ENCODE assay signal across 8 cellular contexts in genomic region chr9:131410051-131410491, GRCh38. TPM values are rescaled to one million over a fixed set of nuclear protein-coding genes. Genes with fewer than 3 reads are reported as not detected.
A peak's percentile ranks its signal among the peaks of the same experiment; 100 is the strongest.
DNase-seq lines count a peak whose midpoint lies in the region; ATAC-seq, FAIRE-seq and TF ChIP-seq lines count a peak whose summit lies in the region.

No MANE protein-coding gene starts in this region.

- CTCF ChIA-PET in naive thymus-derived CD4-positive, alpha-beta T cell (lab: Charles Lee): interaction anchor here (1.1 to 1.7 kb wide), 2 partner anchors 24 to 60 kb away, joined by 3 to 6 read pairs; no protein-coding TSS in a partner anchor

- ATAC-seq in activated naive CD8-positive, alpha-beta T cell treated with anti-CD3 and anti-CD28 coated beads, Interleukin-2, amount 10 ng/mL, durations not matched to agents 7 days and 5 days (ENCODE audit: low read depth): peak; percentile 28
- peak; percentile 36 for ATAC-seq in naive thymus-derived CD4-positive, alpha-beta T cell

- H3K36me3 ChIP-seq in naive thymus-derived CD4-positive, alpha-beta T cell (ENCODE audit: control insufficient read depth in 2 of 3, insufficient read depth in 3 of 3, low read length in 3 of 3): peaks cover 0 to 5% (median 0%) of the 10 kb centered on the region in 3 experiments
- peaks cover 18% of the 10 kb centered on the region for H3K36me3 ChIP-seq in BE2C

- H3K4me1 ChIP-seq in naive thymus-derived CD4-positive, alpha-beta T cell (ENCODE audit: control insufficient read depth in 2 of 2, insufficient read depth in 2 of 2, low read length in 2 of 2): peaks cover 67 to 75% of the 10 kb centered on the region in 2 donors
- H3K4me1 ChIP-seq in BE2C: peaks cover 27% of the 10 kb centered on the region

- peaks cover 0 to 3% (median 0%) of the 10 kb centered on the region in 3 donors for H3K27me3 Mint-ChIP-seq in CD14-positive monocyte (ENCODE audit: low read depth in 3 of 3)
- no peaks in the 10 kb centered on the region for H3K27me3 Mint-ChIP-seq in activated naive CD8-positive, alpha-beta T cell treated with anti-CD3 and anti-CD28 coated beads, Interleukin-2, amount 10 ng/mL, durations not matched to agents 7 days and 5 days
- H3K27me3 Mint-ChIP-seq in naive thymus-derived CD4-positive, alpha-beta T cell: no peaks in the 10 kb centered on the region

- no peaks in the 10 kb centered on the region for H3K27me3 ChIP-seq in naive thymus-derived CD4-positive, alpha-beta T cell (ENCODE audit: control insufficient read depth in 2 of 2, insufficient read depth in 2 of 2, low read length in 2 of 2)
- no peaks in the 10 kb centered on the region for H3K27me3 ChIP-seq in BE2C

- H3K4me1 Mint-ChIP-seq in CD14-positive monocyte: peaks cover 63% of the 10 kb centered on the region
- H3K4me1 Mint-ChIP-seq in activated naive CD8-positive, alpha-beta T cell treated with anti-CD3 and anti-CD28 coated beads, Interleukin-2, amount 10 ng/mL, durations not matched to agents 7 days and 5 days: peaks cover 81% of the 10 kb centered on the region
- H3K4me1 Mint-ChIP-seq in naive thymus-derived CD4-positive, alpha-beta T cell: peaks cover 81 to 99% (median 89%) of the 10 kb centered on the region in 7 donors

- peak overlapping the region; percentile 28 for H3K4me3 ChIP-seq in naive thymus-derived CD4-positive, alpha-beta T cell (ENCODE audit: low read length)
- no peak overlapping the region for H3K4me3 ChIP-seq in BE2C (ENCODE audit: low read depth, low read length)

- H3K9me3 Mint-ChIP-seq in CD14-positive monocyte: peaks cover 0 to 2% (median 0%) of the 10 kb centered on the region in 7 donors
- H3K9me3 Mint-ChIP-seq in activated naive CD8-positive, alpha-beta T cell treated with anti-CD3 and anti-CD28 coated beads, Interleukin-2, amount 10 ng/mL, durations not matched to agents 7 days and 5 days: peaks cover 3% of the 10 kb centered on the region
- H3K9me3 Mint-ChIP-seq in naive thymus-derived CD4-positive, alpha-beta T cell: no peaks in the 10 kb centered on the region

- POLR2A ChIA-PET in activated naive CD8-positive, alpha-beta T cell treated with anti-CD3 and anti-CD28 coated beads, Interleukin-2, amount 10 ng/mL, durations not matched to agents 7 days and 5 days (lab: Charles Lee): interaction anchor here (1.2 to 9.3 kb wide), 2 partner anchors 9 to 13 kb away, joined by 3 to 104 read pairs; no protein-coding TSS in a partner anchor
- POLR2A ChIA-PET in naive thymus-derived CD4-positive, alpha-beta T cell (lab: Charles Lee): interaction anchor here (0.7 to 1.7 kb wide), 3 partner anchors 10 to 60 kb away, joined by 4 to 6 read pairs (median 5); no protein-coding TSS in a partner anchor

- H3K27ac Mint-ChIP-seq in CD14-positive monocyte: peak overlapping the region in 5 of 7 donors; percentile 35 to 74 (median 60)
- peak overlapping the region; percentile 87 for H3K27ac Mint-ChIP-seq in activated naive CD8-positive, alpha-beta T cell treated with anti-CD3 and anti-CD28 coated beads, Interleukin-2, amount 10 ng/mL, durations not matched to agents 7 days and 5 days
- peak overlapping the region; percentile 58 to 92 (median 86) for H3K27ac Mint-ChIP-seq in naive thymus-derived CD4-positive, alpha-beta T cell

- no peaks in the 10 kb centered on the region for H3K9me3 ChIP-seq in naive thymus-derived CD4-positive, alpha-beta T cell (ENCODE audit: control insufficient read depth in 2 of 3, low read length in 3 of 3)
- peaks cover 3% of the 10 kb centered on the region; the same call in 1 of the 2 replicates for H3K9me3 ChIP-seq in BE2C

- TF ChIP-seq CTCF in CD14-positive monocyte (IDR thresholded peaks at IDR 0.05) (no peak), BE2C (IDR thresholded peaks at IDR 0.05; ENCODE audit: low read depth, low read length) (no peak)

- DNase-seq in CD14-positive monocyte (ENCODE audit: low spot score): no peak
- DNase-seq in NCI-H1694 treated with DMSO at 0.1 percent for 48 hours (lab: John Stamatoyannopoulos, UW): peak; percentile 80
- peak; percentile 64 for DNase-seq in activated naive CD8-positive, alpha-beta T cell treated with anti-CD3 and anti-CD28 coated beads, Interleukin-2, amount 10 ng/mL, durations not matched to agents 7 days and 5 days
- peak in 6 of 9 donors; percentile 31 to 49 (median 35) for DNase-seq in naive thymus-derived CD4-positive, alpha-beta T cell
- DNase-seq in BE2C: no peak
- no peak for DNase-seq in RCC 7860 (ENCODE audit: low spot score)
- DNase-seq in dedifferentiated amniotic fluid mesenchymal stem cell (ENCODE audit: extremely low spot score): no peak
- DNase-seq in HuH-7 (ENCODE audit: low spot score): no peak

- peak overlapping the region; percentile 49 for H3K27ac ChIP-seq in naive thymus-derived CD4-positive, alpha-beta T cell (ENCODE audit: low read depth, low read length)

- H3K4me3 Mint-ChIP-seq in CD14-positive monocyte: peak overlapping the region; percentile 18 to 37
- peak overlapping the region; percentile 84 for H3K4me3 Mint-ChIP-seq in activated naive CD8-positive, alpha-beta T cell treated with anti-CD3 and anti-CD28 coated beads, Interleukin-2, amount 10 ng/mL, durations not matched to agents 7 days and 5 days
- H3K4me3 Mint-ChIP-seq in naive thymus-derived CD4-positive, alpha-beta T cell: peak overlapping the region; percentile 74 to 93 (median 86)

- no peak for FAIRE-seq in RCC 7860 (lab: Jason Lieb, UNC)

- intact Hi-C loops in CD14-positive monocyte (cut with micrococcal nuclease): no loop called here
- intact Hi-C loops in naive thymus-derived CD4-positive, alpha-beta T cell (cut with micrococcal nuclease): loop anchor here in 1 of 2 donors (1.0 kb wide), 1 partner anchor 15 kb away; no protein-coding TSS in a partner anchor

- H3K36me3 Mint-ChIP-seq in CD14-positive monocyte: peaks cover 5 to 6% of the 10 kb centered on the region in 2 donors
- peaks cover 32% of the 10 kb centered on the region for H3K36me3 Mint-ChIP-seq in activated naive CD8-positive, alpha-beta T cell treated with anti-CD3 and anti-CD28 coated beads, Interleukin-2, amount 10 ng/mL, durations not matched to agents 7 days and 5 days
- peaks cover 5 to 22% (median 6%) of the 10 kb centered on the region in 5 donors for H3K36me3 Mint-ChIP-seq in naive thymus-derived CD4-positive, alpha-beta T cell

RNA-seq across cellular contexts. Expression of gene PRRC2B, which starts 16.2 kb away (rescaled TPM):
- 1 to 10 TPM; 2.8 to 8.6 TPM for polyA plus RNA-seq in CD14-positive monocyte
- 100 to 1,000 TPM; 300 to 309 TPM for total RNA-seq in activated naive CD8-positive, alpha-beta T cell treated with anti-CD3 and anti-CD28 coated beads, Interleukin-2, amount 10 ng/mL, durations not matched to agents 7 days and 5 days
- 100 to 1,000 TPM; 208 to 382 (median 272) TPM for total RNA-seq in naive thymus-derived CD4-positive, alpha-beta T cell
- polyA plus RNA-seq in naive thymus-derived CD4-positive, alpha-beta T cell: 10 to 100 TPM; 29.8 to 62.4 TPM
- 119 TPM for polyA plus RNA-seq in BE2C (2012; ENCODE audit: insufficient read depth, insufficient read length, low read depth)

Comparison
In these comparisons a context has a peak if more than half of its experiments do, and no peak if none do; other contexts are left out.
1. DNase-seq: peak in NCI-H1694 treated with DMSO at 0.1 percent for 48 hours (single experiment), activated naive CD8-positive, alpha-beta T cell treated with anti-CD3 and anti-CD28 coated beads, Interleukin-2, amount 10 ng/mL, durations not matched to agents 7 days and 5 days (single experiment) and naive thymus-derived CD4-positive, alpha-beta T cell (6 of 9); none in CD14-positive monocyte (single experiment), BE2C (single experiment), RCC 7860 (single experiment), dedifferentiated amniotic fluid mesenchymal stem cell (single experiment) and HuH-7 (single experiment).
2. H3K4me3 Mint-ChIP-seq: peak in every context shown above with its lines; median percentile 86 in naive thymus-derived CD4-positive, alpha-beta T cell; 84 in activated naive CD8-positive, alpha-beta T cell treated with anti-CD3 and anti-CD28 coated beads, Interleukin-2, amount 10 ng/mL, durations not matched to agents 7 days and 5 days; 28 in CD14-positive monocyte.
3. Peak in every context shown above with its lines, with median percentiles within 50 percentile points of each other: H3K27ac Mint-ChIP-seq.